ENCODE assay signal across 26 cellular contexts in genomic region chr1:36415661-36416346, GRCh38.
"Had no signal": no experiment of that assay in that cellular context is flagged by ENCODE, and none has a peak within 500 bp of the region (broad histone marks: within the 10 kb centered on the region; RNA-seq: fewer than 3 reads in every experiment).

No MANE protein-coding gene starts in this region.

- H3K9me3 Mint-ChIP-seq: neural progenitor cell; stimulated activated effector memory CD8-positive, alpha-beta T cell treated with anti-CD3 and anti-CD28 coated beads, Interleukin-12 subunit alpha, Interleukin-12 subunit beta, amount 100 ng/mL, for 72 hours had no signal

- H3K4me3 ChIP-seq: esophagus muscularis mucosa, heart right ventricle, lower lobe of right lung, neural progenitor cell, sigmoid colon, testis, tibial artery, upper lobe of left lung had no signal

- DNase-seq: effector CD8-positive, alpha-beta T cell; endodermal cell; foreskin melanocyte; glutamatergic neuron; heart right ventricle; hippocampal formation; left cardiac atrium; left ventricle myocardium superior; lower lobe of right lung; naive B cell; right cardiac atrium; sigmoid colon; stimulated activated CD4-positive, alpha-beta T cell treated with anti-CD3 and anti-CD28 coated beads, Interleukin-2, amount 100 ng/mL, for 24 hours; stimulated activated CD4-positive, alpha-beta T cell treated with anti-CD3 and anti-CD28 coated beads, Interleukin-4, amount 100 ng/mL, for 24 hours; stimulated activated naive CD8-positive, alpha-beta T cell treated with anti-CD3 and anti-CD28 coated beads, Interleukin-15, Interleukin-2, amounts not matched to agents 100 U/mL and 50 U/mL, for 24 hours; substantia nigra; testis; tibial artery; upper lobe of left lung had no signal

- H3K36me3 ChIP-seq: neural progenitor cell had no signal

- H3K36me3 Mint-ChIP-seq: natural killer cell treated with Interleukin-12 subunit alpha and Interleukin-12 subunit beta and Interleukin-15 and Interleukin-18, amount 100 ng/mL, for 72 hours; stimulated activated effector memory CD8-positive, alpha-beta T cell treated with anti-CD3 and anti-CD28 coated beads, Interleukin-12 subunit alpha, Interleukin-12 subunit beta, amount 100 ng/mL, for 72 hours had no signal

- H3K27ac Mint-ChIP-seq: dendritic cell treated with granulocyte-macrophage colony-stimulating factor and Interleukin-4, amounts not matched to agents 40 ng/mL and 50 ng/mL, for 4 days; endodermal cell; natural killer cell treated with Interleukin-12 subunit alpha and Interleukin-12 subunit beta and Interleukin-15 and Interleukin-18, amount 100 ng/mL, for 72 hours; neural progenitor cell; progenitor cell of endocrine pancreas; stimulated activated effector memory CD8-positive, alpha-beta T cell treated with anti-CD3 and anti-CD28 coated beads, Interleukin-12 subunit alpha, Interleukin-12 subunit beta, amount 100 ng/mL, for 72 hours had no signal

- H3K4me1 ChIP-seq: neural progenitor cell, parathyroid adenoma had no signal

- H3K27me3 Mint-ChIP-seq: dendritic cell treated with granulocyte-macrophage colony-stimulating factor and Interleukin-4, amounts not matched to agents 40 ng/mL and 50 ng/mL, for 4 days; naive B cell; natural killer cell treated with Interleukin-12 subunit alpha and Interleukin-12 subunit beta and Interleukin-15 and Interleukin-18, amount 100 ng/mL, for 72 hours; progenitor cell of endocrine pancreas had no signal

- H3K4me3 Mint-ChIP-seq: dendritic cell treated with granulocyte-macrophage colony-stimulating factor and Interleukin-4, amounts not matched to agents 40 ng/mL and 50 ng/mL, for 4 days; endodermal cell; naive B cell; natural killer cell treated with Interleukin-12 subunit alpha and Interleukin-12 subunit beta and Interleukin-15 and Interleukin-18, amount 100 ng/mL, for 72 hours; neural progenitor cell; stimulated activated effector memory CD8-positive, alpha-beta T cell treated with anti-CD3 and anti-CD28 coated beads, Interleukin-12 subunit alpha, Interleukin-12 subunit beta, amount 100 ng/mL, for 72 hours had no signal

- ATAC-seq: heart right ventricle; left cardiac atrium; left ventricle myocardium superior; lower lobe of right lung; natural killer cell treated with Interleukin-12 subunit alpha and Interleukin-12 subunit beta and Interleukin-15 and Interleukin-18, amount 100 ng/mL, for 72 hours; right cardiac atrium; stimulated activated effector memory CD8-positive, alpha-beta T cell treated with anti-CD3 and anti-CD28 coated beads, Interleukin-12 subunit alpha, Interleukin-12 subunit beta, amount 100 ng/mL, for 72 hours; stimulated activated naive CD8-positive, alpha-beta T cell treated with anti-CD3 and anti-CD28 coated beads, Interleukin-15, Interleukin-2, amounts not matched to agents 100 U/mL and 50 U/mL, for 24 hours had no signal

- H3K9me3 ChIP-seq: esophagus muscularis mucosa, heart right ventricle, lower lobe of right lung, sigmoid colon, testis, tibial artery, upper lobe of left lung had no signal
